Comparison of ENCODE assay signal across 21 cellular contexts in genomic region chr18:2986150-2986865, GRCh38. TPM values are rescaled to one million over a fixed set of nuclear protein-coding genes. Genes with fewer than 3 reads are reported as not detected.
DNase-seq lines count a peak whose midpoint lies in the region; ATAC-seq, FAIRE-seq and TF ChIP-seq lines count a peak whose summit lies in the region.
"Had no signal": no experiment of that assay in that cellular context is flagged by ENCODE, and none has a peak within 500 bp of the region (broad histone marks: within the 10 kb centered on the region; RNA-seq: fewer than 3 reads in every experiment).

No MANE protein-coding gene starts in this region.

- H3K4me1 ChIP-seq in OCI-LY3 (ENCODE audit: low read length) (peaks cover 46% of the 10 kb centered on the region), prostate gland (replicated peaks) (no peaks in the 10 kb centered on the region)
- H3K4me1 ChIP-seq: SJCRH30 had no signal

- peaks cover 38% of the 10 kb centered on the region for H3K36me3 Mint-ChIP-seq in activated CD4-positive, alpha-beta T cell treated with anti-CD3 and anti-CD28 coated beads for 36 hours (ENCODE audit: low read depth)
- peaks cover 48% of the 10 kb centered on the region for H3K36me3 Mint-ChIP-seq in activated CD4-positive, alpha-beta T cell treated with anti-CD3 and anti-CD28 coated beads, Interleukin-2, amount 10 ng/mL, durations not matched to agents 7 days and 5 days (ENCODE audit: low read depth)
- peaks cover 9% of the 10 kb centered on the region for H3K36me3 Mint-ChIP-seq in osteocyte (ENCODE audit: unreplicated experiment)

- TF ChIP-seq POLR2A in prostate gland (IDR thresholded peaks at IDR 0.05), result no peak

- no peak overlapping the region for H3K4me2 ChIP-seq in OCI-LY3 (ENCODE audit: low read length)

- H4K20me1 ChIP-seq in OCI-LY3 (ENCODE audit: insufficient read depth, low read length), result no peaks in the 10 kb centered on the region

- H3K9ac ChIP-seq in OCI-LY3 (ENCODE audit: low read length), result no peak overlapping the region; the same call in 1 of the 2 replicates

- H3K27ac Mint-ChIP-seq in activated CD4-positive, alpha-beta T cell treated with anti-CD3 and anti-CD28 coated beads for 36 hours, result peak overlapping the region; percentile 59
- no peak overlapping the region for H3K27ac Mint-ChIP-seq in activated CD4-positive, alpha-beta T cell treated with anti-CD3 and anti-CD28 coated beads, Interleukin-2, amount 10 ng/mL, durations not matched to agents 7 days and 5 days
- peak overlapping the region; percentile 1 for H3K27ac Mint-ChIP-seq in osteocyte (ENCODE audit: unreplicated experiment)

- POLR2A ChIA-PET in activated CD4-positive, alpha-beta T cell treated with anti-CD3 and anti-CD28 coated beads for 36 hours (lab: Charles Lee), result interaction anchor here (0.6 to 1.9 kb wide), 5 partner anchors 8 to 27 kb away, joined by 3 to 8 read pairs (median 3); no protein-coding TSS in a partner anchor
- POLR2A ChIA-PET in activated CD4-positive, alpha-beta T cell treated with anti-CD3 and anti-CD28 coated beads, Interleukin-2, amount 10 ng/mL, durations not matched to agents 7 days and 5 days (lab: Charles Lee), result no interaction called here

- H3K27me3 Mint-ChIP-seq in activated CD4-positive, alpha-beta T cell treated with anti-CD3 and anti-CD28 coated beads for 36 hours, result no peaks in the 10 kb centered on the region
- H3K27me3 Mint-ChIP-seq in activated CD4-positive, alpha-beta T cell treated with anti-CD3 and anti-CD28 coated beads, Interleukin-2, amount 10 ng/mL, durations not matched to agents 7 days and 5 days, result no peaks in the 10 kb centered on the region
- no peaks in the 10 kb centered on the region for H3K27me3 Mint-ChIP-seq in osteocyte (ENCODE audit: unreplicated experiment)
- H3K27me3 Mint-ChIP-seq: effector memory CD8-positive, alpha-beta T cell had no signal

- H3K9me3 Mint-ChIP-seq in activated CD4-positive, alpha-beta T cell treated with anti-CD3 and anti-CD28 coated beads for 36 hours (ENCODE audit: low read depth), result peaks cover 2% of the 10 kb centered on the region
- H3K9me3 Mint-ChIP-seq in activated CD4-positive, alpha-beta T cell treated with anti-CD3 and anti-CD28 coated beads, Interleukin-2, amount 10 ng/mL, durations not matched to agents 7 days and 5 days, result peaks cover 4% of the 10 kb centered on the region
- H3K9me3 Mint-ChIP-seq in osteocyte (ENCODE audit: unreplicated experiment), result peaks cover 13% of the 10 kb centered on the region
- H3K9me3 Mint-ChIP-seq: effector memory CD8-positive, alpha-beta T cell had no signal

- intact Hi-C loops in activated CD4-positive, alpha-beta T cell treated with anti-CD3 and anti-CD28 coated beads for 36 hours (cut with DNase I, micrococcal nuclease), result no loop called here
- intact Hi-C loops in prostate gland (cut with DNase I), result loop anchor here (10.0 kb wide), 1 partner anchor 52 kb away; no protein-coding TSS in a partner anchor

- H3K4me3 Mint-ChIP-seq in activated CD4-positive, alpha-beta T cell treated with anti-CD3 and anti-CD28 coated beads for 36 hours, result no peak overlapping the region
- no peak overlapping the region for H3K4me3 Mint-ChIP-seq in activated CD4-positive, alpha-beta T cell treated with anti-CD3 and anti-CD28 coated beads, Interleukin-2, amount 10 ng/mL, durations not matched to agents 7 days and 5 days
- no peak overlapping the region for H3K4me3 Mint-ChIP-seq in osteocyte (ENCODE audit: unreplicated experiment)
- H3K4me3 Mint-ChIP-seq: effector memory CD8-positive, alpha-beta T cell had no signal

- TF ChIP-seq CTCF in OCI-LY3 (IDR thresholded peaks at IDR 0.05; ENCODE audit: low read depth, low read length) (no peak), fibroblast of the aortic adventitia (IDR thresholded peaks at IDR 0.05; ENCODE audit: insufficient read depth, low read length) (no peak), osteocyte (IDR thresholded peaks at IDR 0.05) (no peak), prostate gland (IDR thresholded peaks at IDR 0.05) (no peak)

- H3K9me3 ChIP-seq in OCI-LY3 (ENCODE audit: insufficient read depth, low read length) (no peaks in the 10 kb centered on the region), prostate gland (no peaks in the 10 kb centered on the region)
- H3K9me3 ChIP-seq: SJCRH30 had no signal

- no peak overlapping the region for H3K4me3 ChIP-seq in OCI-LY3 (ENCODE audit: low read length)
- no peak overlapping the region for H3K4me3 ChIP-seq in fibroblast of the aortic adventitia (ENCODE audit: low read depth, low read length)
- H3K4me3 ChIP-seq in prostate gland, result no peak overlapping the region
- H3K4me3 ChIP-seq: lung, SJCRH30, skin epidermis had no signal

- H3K27me3 ChIP-seq in OCI-LY3 (ENCODE audit: low read depth, low read length), result no peaks in the 10 kb centered on the region
- H3K27me3 ChIP-seq in prostate gland (replicated peaks; ENCODE audit: insufficient read depth), result no peaks in the 10 kb centered on the region
- H3K27me3 ChIP-seq: SJCRH30 had no signal

- ATAC-seq in activated CD4-positive, alpha-beta T cell treated with anti-CD3 and anti-CD28 coated beads for 36 hours, result no peak
- ATAC-seq: PC-3 had no signal

- WGBS in prostate gland, result 74% methylated on average over 4 of the region's 4 CpGs

- no peak overlapping the region for H2AFZ ChIP-seq in OCI-LY3 (ENCODE audit: low read depth, low read length)

- peaks cover 77% of the 10 kb centered on the region for H3K4me1 Mint-ChIP-seq in activated CD4-positive, alpha-beta T cell treated with anti-CD3 and anti-CD28 coated beads for 36 hours
- peaks cover 78% of the 10 kb centered on the region for H3K4me1 Mint-ChIP-seq in activated CD4-positive, alpha-beta T cell treated with anti-CD3 and anti-CD28 coated beads, Interleukin-2, amount 10 ng/mL, durations not matched to agents 7 days and 5 days
- peaks cover 71% of the 10 kb centered on the region for H3K4me1 Mint-ChIP-seq in osteocyte (ENCODE audit: unreplicated experiment)

- H3K36me3 ChIP-seq in OCI-LY3 (replicated peaks; ENCODE audit: low read depth, low read length), result peaks cover 12% of the 10 kb centered on the region
- H3K36me3 ChIP-seq in prostate gland, result no peaks in the 10 kb centered on the region
- H3K36me3 ChIP-seq: SJCRH30 had no signal

- no peak for DNase-seq in activated CD4-positive, alpha-beta T cell treated with anti-CD3 and anti-CD28 coated beads for 36 hours
- no peak for DNase-seq in activated CD4-positive, alpha-beta T cell treated with anti-CD3 and anti-CD28 coated beads, Interleukin-2, amount 10 ng/mL, durations not matched to agents 7 days and 5 days
- DNase-seq in fibroblast of the aortic adventitia (ENCODE audit: low read depth) (peak; percentile 57), osteocyte (ENCODE audit: extremely low spot score, unreplicated experiment) (no peak), frontal cortex (ENCODE audit: low spot score in 2 of 2) (no peak), prostate gland (ENCODE audit: low spot score) (no peak), NCI-H748 (lab: John Stamatoyannopoulos, UW; ENCODE audit: unreplicated experiment) (no peak)
- DNase-seq: H7; head of caudate nucleus; NCI-H1436; NCI-H748 treated with DMSO at 0.1 percent for 48 hours; posterior cingulate gyrus; stimulated activated CD4-positive, alpha-beta T cell treated with anti-CD3 and anti-CD28 coated beads, Interleukin-4, amount 100 ng/mL, for 1 hour had no signal

- CTCF ChIA-PET in activated CD4-positive, alpha-beta T cell treated with anti-CD3 and anti-CD28 coated beads for 36 hours (lab: Charles Lee), result interaction anchor here (0.6 to 8.5 kb wide), 20 partner anchors 8 to 260 kb away, joined by 3 to 158 read pairs (median 13); partner anchors contain the start of gene MYL12A
- CTCF ChIA-PET in activated CD4-positive, alpha-beta T cell treated with anti-CD3 and anti-CD28 coated beads, Interleukin-2, amount 10 ng/mL, durations not matched to agents 7 days and 5 days (lab: Charles Lee), result interaction anchor here (0.5 to 2.7 kb wide), 11 partner anchors 8 to 260 kb away, joined by 3 to 26 read pairs (median 4); no protein-coding TSS in a partner anchor

- H3K79me2 ChIP-seq in OCI-LY3 (ENCODE audit: low read length), result peaks cover 90% of the 10 kb centered on the region

- peak overlapping the region; percentile 15; the same call in 1 of the 2 replicates for H3K27ac ChIP-seq in OCI-LY3 (ENCODE audit: low read length)
- no peak overlapping the region for H3K27ac ChIP-seq in prostate gland
- H3K27ac ChIP-seq: SJCRH30, skin epidermis had no signal

- FAIRE-seq in frontal cortex (lab: Jason Lieb, UNC), result no peak
- FAIRE-seq: astrocyte, HTR-8/SVneo had no signal

RNA-seq across cellular contexts. Expression of gene LPIN2, which starts 26.6 kb away (rescaled TPM):
- 10 to 100 TPM; 82.6 to 95.3 TPM for total RNA-seq in activated CD4-positive, alpha-beta T cell treated with anti-CD3 and anti-CD28 coated beads for 36 hours
- 100 to 1,000 TPM in 1 of 2 experiments, 10 to 100 TPM in 1; 99.6 to 106 TPM for total RNA-seq in activated CD4-positive, alpha-beta T cell treated with anti-CD3 and anti-CD28 coated beads, Interleukin-2, amount 10 ng/mL, durations not matched to agents 7 days and 5 days
- total RNA-seq in fibroblast of the aortic adventitia (ENCODE audit: low replicate concordance) (18.2 and 43.7 TPM in 2 replicates), osteocyte (34.8 and 36.9 TPM in 2 replicates), frontal cortex (28.5 TPM), prostate gland (100 to 1,000 TPM in 1 of 2 donors, 10 to 100 TPM in 1; 19.5 to 120 TPM)
